In genomic region chr10:103470755-103471653, GRCh38 we compare ENCODE assay signal across 9 cellular contexts. TPM values are rescaled to one million over a fixed set of nuclear protein-coding genes. Genes with fewer than 3 reads are reported as not detected.
DNase-seq lines count a peak whose midpoint lies in the region; ATAC-seq and TF ChIP-seq lines count a peak whose summit lies in the region.
"Had no signal": no experiment of that assay in that cellular context is flagged by ENCODE, and none has a peak within 500 bp of the region (broad histone marks: within the 10 kb centered on the region; RNA-seq: fewer than 3 reads in every experiment).

No MANE protein-coding gene starts in this region.

- peak; percentile 67 for TF ChIP-seq POLR2A in GM19193 (IDR thresholded peaks at IDR 0.05; ENCODE audit: extremely low read depth, insufficient read depth, insufficient read length)

- no peak overlapping the region for H3K4me3 Mint-ChIP-seq in neural progenitor cell
- H3K4me3 Mint-ChIP-seq: brain had no signal

- H3K27me3 ChIP-seq in SJCRH30 (no peaks in the 10 kb centered on the region), neural progenitor cell (no peaks in the 10 kb centered on the region)

- no peaks in the 10 kb centered on the region for H4K20me1 ChIP-seq in neural progenitor cell (ENCODE audit: low read depth)

- H3K4me3 ChIP-seq in SJCRH30: no peak overlapping the region
- H3K4me3 ChIP-seq in neural progenitor cell: no peak overlapping the region

- H3K36me3 ChIP-seq in SJCRH30 (no peaks in the 10 kb centered on the region), neural progenitor cell (no peaks in the 10 kb centered on the region)

- no peak for TF ChIP-seq CTCF in neural progenitor cell (IDR thresholded peaks at IDR 0.05)

- peak overlapping the region; percentile 26 for H3K27ac Mint-ChIP-seq in neural progenitor cell

- no peak overlapping the region for H3K9ac ChIP-seq in neural progenitor cell

- peak; percentile 66 for ATAC-seq in HG03095 (IDR thresholded peaks at IDR 0.05; ENCODE audit: unreplicated experiment)

- H3K27me3 Mint-ChIP-seq in neural progenitor cell (ENCODE audit: insufficient read depth, low read depth): peaks cover 3% of the 10 kb centered on the region

- H3K9me3 ChIP-seq in SJCRH30 (replicated peaks) (no peaks in the 10 kb centered on the region), neural progenitor cell (ENCODE audit: low read depth) (no peaks in the 10 kb centered on the region)

- H3K4me1 ChIP-seq in SJCRH30 (peaks cover 12% of the 10 kb centered on the region), neural progenitor cell (no peaks in the 10 kb centered on the region)

- peaks cover 9% of the 10 kb centered on the region for H3K4me1 Mint-ChIP-seq in neural progenitor cell
- H3K4me1 Mint-ChIP-seq: brain had no signal

- no peak overlapping the region for H3K4me2 ChIP-seq in neural progenitor cell

- H3K79me2 ChIP-seq in neural progenitor cell (ENCODE audit: low read depth): no peaks in the 10 kb centered on the region

- peak; percentile 49 for DNase-seq in SJCRH30
- peak; percentile 65 for DNase-seq in activated naive CD4-positive, alpha-beta T cell treated with Interleukin-2 at 50 U/mL for 16 hours
- no peak for DNase-seq in neural progenitor cell (ENCODE audit: low spot score)
- no peak for DNase-seq in NCI-H345 (lab: John Stamatoyannopoulos, UW)
- DNase-seq in D341Med (ENCODE audit: low spot score): no peak
- no peak for DNase-seq in mesenteric fat pad (ENCODE audit: low spot score)

- H3K9me3 Mint-ChIP-seq in neural progenitor cell: no peaks in the 10 kb centered on the region
- H3K9me3 Mint-ChIP-seq: brain had no signal

- peak overlapping the region; percentile 42 for H2AFZ ChIP-seq in neural progenitor cell (replicated peaks)

- H3K36me3 Mint-ChIP-seq in neural progenitor cell: no peaks in the 10 kb centered on the region
- H3K36me3 Mint-ChIP-seq: brain had no signal

- no peak overlapping the region for H3K27ac ChIP-seq in SJCRH30
- no peak overlapping the region for H3K27ac ChIP-seq in neural progenitor cell

- H3F3A ChIP-seq in neural progenitor cell (ENCODE audit: low read depth): peaks cover 2% of the 10 kb centered on the region

RNA-seq across cellular contexts. Expression of gene CALHM3, which starts 8.0 kb away (rescaled TPM):
- total RNA-seq in SJCRH30 (2014; rRNA removed; shearing (Covaris generic)): not detected in 2 replicates
- total RNA-seq in neural progenitor cell (ENCODE audit: low replicate concordance) (not detected in 2 replicates), mesenteric fat pad (not detected)

RNA-seq across cellular contexts. Expression of gene CALHM1, which starts 12.3 kb away (rescaled TPM):
- 0.02 and 0.13 TPM in 2 replicates for total RNA-seq in SJCRH30 (2014; rRNA removed; shearing (Covaris generic))
- total RNA-seq in neural progenitor cell (ENCODE audit: low replicate concordance): 0.06 TPM in 1 of 2 replicates, not detected in the other
- not detected for total RNA-seq in mesenteric fat pad

RNA-seq across cellular contexts. Expression of gene CALHM2, which starts 18.8 kb away (rescaled TPM):
- 34.8 and 35.0 TPM in 2 replicates for total RNA-seq in SJCRH30 (2014; rRNA removed; shearing (Covaris generic))
- 2.1 TPM in 1 of 2 replicates, not detected in the other for total RNA-seq in neural progenitor cell (ENCODE audit: low replicate concordance)
- total RNA-seq in mesenteric fat pad: 40.3 TPM

RNA-seq across cellular contexts. Expression of gene NEURL1, which starts 22.5 kb away (rescaled TPM):
- 2.6 and 4.1 TPM in 2 replicates for total RNA-seq in SJCRH30 (2014; rRNA removed; shearing (Covaris generic))
- 0.06 and 1.5 TPM in 2 replicates for total RNA-seq in neural progenitor cell (ENCODE audit: low replicate concordance)
- 0.13 TPM for total RNA-seq in mesenteric fat pad

Comparison
In these comparisons a context has a peak if more than half of its experiments do, and no peak if none do; other contexts are left out.
1. DNase-seq: peak in SJCRH30 (2 of 2) and activated naive CD4-positive, alpha-beta T cell treated with Interleukin-2 at 50 U/mL for 16 hours (single experiment); none in neural progenitor cell (single experiment), NCI-H345 (single experiment), D341Med (single experiment) and mesenteric fat pad (single experiment).
2. RNA of gene CALHM2, which starts 18.8 kb away (total RNA-seq): 40.3 TPM in mesenteric fat pad (single experiment) and 34.8 to 35.0 TPM in SJCRH30; 2.1 TPM in neural progenitor cell; every median in the first group is over 10 times any median in the second.